27 cellular contexts compared by ENCODE assay signal in genomic region chr16:31269541-31269940, GRCh38. TPM values are rescaled to one million over a fixed set of nuclear protein-coding genes. Genes with fewer than 3 reads are reported as not detected.
A peak's percentile ranks its signal among the peaks of the same experiment; 100 is the strongest.
DNase-seq lines count a peak whose midpoint lies in the region; ATAC-seq, FAIRE-seq and TF ChIP-seq lines count a peak whose summit lies in the region.
"Had no signal": no experiment of that assay in that cellular context is flagged by ENCODE, and none has a peak within 500 bp of the region (broad histone marks: within the 10 kb centered on the region; RNA-seq: fewer than 3 reads in every experiment).

No MANE protein-coding gene starts in this region.

- peak overlapping the region; percentile 7; the same call in 1 of the 3 replicates for H3K4me2 ChIP-seq in A549
- H3K4me2 ChIP-seq: GM23338 had no signal

- WGBS in A549 (ENCODE audit: missing lambda C conversion rate), result 47% methylated on average over 2 of the region's 2 CpGs

- no peak for ATAC-seq in A549
- peak; percentile 72 for ATAC-seq in Panc1
- ATAC-seq in mucosa of descending colon, result peak; percentile 24
- ATAC-seq: CD8-positive, alpha-beta T cell; GM23338; HCT116 had no signal

- H3K9me3 ChIP-seq in A549, result no peaks in the 10 kb centered on the region
- H3K9me3 ChIP-seq in Panc1 (ENCODE audit: control insufficient read depth, insufficient read depth, low read depth, low read length), result no peaks in the 10 kb centered on the region
- no peaks in the 10 kb centered on the region for H3K9me3 ChIP-seq in mucosa of descending colon
- H3K9me3 ChIP-seq: Peyer's patch, SJSA1 had no signal

- in situ Hi-C loops in Panc1 (cut with HindIII; ENCODE audit: low pct_unique_long_range_greater_than_20kb, low sequenced_read_pairs), result no loop called here

- peak overlapping the region; percentile 56 for H3K27ac Mint-ChIP-seq in activated CD4-positive, alpha-beta T cell treated with anti-CD3 and anti-CD28 coated beads, Interleukin-2, amount 10 ng/mL, durations not matched to agents 24 days and 14 days
- H3K27ac Mint-ChIP-seq: CD8-positive, alpha-beta T cell; GM23338 had no signal

- H3K27me3 Mint-ChIP-seq in activated CD4-positive, alpha-beta T cell treated with anti-CD3 and anti-CD28 coated beads, Interleukin-2, amount 10 ng/mL, durations not matched to agents 24 days and 14 days, result no peaks in the 10 kb centered on the region

- TF ChIP-seq CTCF in A549 (IDR thresholded peaks at IDR 0.05) (no peak), Panc1 (IDR thresholded peaks at IDR 0.05) (no peak), mucosa of descending colon (IDR thresholded peaks at IDR 0.05) (no peak)

- H3K27ac ChIP-seq in A549 (peak overlapping the region in 1 of 2 experiments; percentile 63; a peak in 2 of 6 replicates), Panc1 (ENCODE audit: low read length) (peak overlapping the region; percentile 46; the same call in 1 of the 2 replicates)
- H3K27ac ChIP-seq: Peyer's patch, SJSA1 had no signal

- no TSS peak for BruUV-seq in Panc1 (replicated peaks; lab: Mats Ljungman, UMichigan)

- DNase-seq in activated CD4-positive, alpha-beta T cell treated with anti-CD3 and anti-CD28 coated beads, Interleukin-2, amount 10 ng/mL, durations not matched to agents 24 days and 14 days, result no peak
- no peak for DNase-seq in activated CD4-positive, alpha-beta T cell treated with anti-CD3 and anti-CD28 coated beads for 4 hours
- DNase-seq in A549 (ENCODE audit: low read depth in 1 of 2, low spot score in 1 of 2) (no peak), Panc1 (ENCODE audit: low read depth, low spot score) (no peak), mucosa of descending colon (no peak), HCEC 1CT (no peak), NCI-H524 treated with DMSO at 0.1 percent for 48 hours (lab: John Stamatoyannopoulos, UW) (no peak), SHP77 treated with DMSO at 0.1 percent for 48 hours (lab: John Stamatoyannopoulos, UW) (no peak)
- DNase-seq: 8988T, AML-193, C1 segment of cervical spinal cord, KG1, NCI-H1105, NCI-H1694, NCI-H2081, NCI-H2171 treated with DMSO at 0.1 percent for 48 hours, NCI-H526 treated with DMSO at 0.1 percent for 48 hours, Peyer's patch had no signal

- TF ChIP-seq RAD21 in A549 (conservative IDR thresholded peaks at IDR 0.05 in 1 of 2, IDR thresholded peaks at IDR 0.05 in 1 of 2), result no peak

- CTCF ChIA-PET in A549 (lab: Yijun Ruan, JAX) (interaction anchor here (2.1 kb wide), 1 partner anchor 14 kb away, joined by 5 read pairs; no protein-coding TSS in a partner anchor), Panc1 (lab: Charles Lee) (no interaction called here)

- POLR2A ChIA-PET in A549 (lab: Yijun Ruan, JAX) (no interaction called here), Panc1 (lab: Charles Lee) (interaction anchor here (0.6 kb wide), 2 partner anchors 16 to 27 kb away, joined by 8 to 9 read pairs; no protein-coding TSS in a partner anchor)

- no peak for FAIRE-seq in A549 (lab: Jason Lieb, UNC)
- FAIRE-seq: G401.6, GM12892, HTR-8/SVneo had no signal

- peaks cover 42% of the 10 kb centered on the region for H3K36me3 Mint-ChIP-seq in activated CD4-positive, alpha-beta T cell treated with anti-CD3 and anti-CD28 coated beads, Interleukin-2, amount 10 ng/mL, durations not matched to agents 24 days and 14 days (ENCODE audit: low read depth)
- H3K36me3 Mint-ChIP-seq: CD8-positive, alpha-beta T cell had no signal

- TF ChIP-seq EP300 in A549 (IDR thresholded peaks at IDR 0.05), result no peak

- H3K36me3 ChIP-seq in Panc1 (ENCODE audit: control insufficient read depth, insufficient read depth, low read length) (no peaks in the 10 kb centered on the region), mucosa of descending colon (ENCODE audit: low read depth) (no peaks in the 10 kb centered on the region)
- H3K36me3 ChIP-seq: Peyer's patch, SJSA1 had no signal

- H3K4me1 ChIP-seq in A549 (peaks cover 30% of the 10 kb centered on the region), Panc1 (ENCODE audit: control insufficient read depth, insufficient read depth, low read length) (peaks cover 18% of the 10 kb centered on the region), mucosa of descending colon (ENCODE audit: low read depth) (no peaks in the 10 kb centered on the region)

- peaks cover 39% of the 10 kb centered on the region for H3K4me1 Mint-ChIP-seq in activated CD4-positive, alpha-beta T cell treated with anti-CD3 and anti-CD28 coated beads, Interleukin-2, amount 10 ng/mL, durations not matched to agents 24 days and 14 days

- H3K9me3 Mint-ChIP-seq in activated CD4-positive, alpha-beta T cell treated with anti-CD3 and anti-CD28 coated beads, Interleukin-2, amount 10 ng/mL, durations not matched to agents 24 days and 14 days, result no peaks in the 10 kb centered on the region
- H3K9me3 Mint-ChIP-seq: CD8-positive, alpha-beta T cell; GM23338 had no signal

- H3K4me3 ChIP-seq in A549 (no peak overlapping the region), Panc1 (ENCODE audit: low read depth in 2 of 2, low read length in 2 of 2) (no peak overlapping the region), mucosa of descending colon (no peak overlapping the region)
- H3K4me3 ChIP-seq: GM23338, Peyer's patch, SJSA1 had no signal

- no peaks in the 10 kb centered on the region for H3K27me3 ChIP-seq in Panc1 (ENCODE audit: control insufficient read depth, insufficient read depth, low read length)
- H3K27me3 ChIP-seq: Peyer's patch, SJSA1 had no signal

- intact Hi-C loops in activated CD4-positive, alpha-beta T cell treated with anti-CD3 and anti-CD28 coated beads, Interleukin-2, amount 10 ng/mL, durations not matched to agents 24 days and 14 days (cut with micrococcal nuclease), result loop anchor here (5.0 to 10.0 kb wide), 5 partner anchors 67 to 598 kb away; partner anchors contain the start of genes COX6A2, ITGAX and PYCARD
- intact Hi-C loops in Panc1 (cut with micrococcal nuclease; ENCODE audit: unreplicated experiment) (loop anchor here (10.0 kb wide), 2 partner anchors 45 to 65 kb away; partner anchors contain the start of gene PYCARD), mucosa of descending colon (cut with DNase I, micrococcal nuclease) (no loop called here)

- no peak overlapping the region for H3K4me3 Mint-ChIP-seq in activated CD4-positive, alpha-beta T cell treated with anti-CD3 and anti-CD28 coated beads, Interleukin-2, amount 10 ng/mL, durations not matched to agents 24 days and 14 days
- H3K4me3 Mint-ChIP-seq: CD8-positive, alpha-beta T cell; GM23338 had no signal

- no peak for TF ChIP-seq POLR2A in A549 (IDR thresholded peaks at IDR 0.05; ENCODE audit: low read length)

TF ChIP-seq in A549, 52 proteins besides CTCF, POLR2A, EP300 and RAD21:
- TF ChIP-seq NPAS2 (CRISPR knock-in tag; IDR thresholded peaks at IDR 0.05; ENCODE audit: borderline replicate concordance) (no peak), ZFP36 (IDR thresholded peaks at IDR 0.05; ENCODE audit: borderline replicate concordance, partially characterized antibody) (no peak), RCOR1 (IDR thresholded peaks at IDR 0.05; ENCODE audit: low read depth, low read length) (no peak)
- TF ChIP-seq, protein P1, sequence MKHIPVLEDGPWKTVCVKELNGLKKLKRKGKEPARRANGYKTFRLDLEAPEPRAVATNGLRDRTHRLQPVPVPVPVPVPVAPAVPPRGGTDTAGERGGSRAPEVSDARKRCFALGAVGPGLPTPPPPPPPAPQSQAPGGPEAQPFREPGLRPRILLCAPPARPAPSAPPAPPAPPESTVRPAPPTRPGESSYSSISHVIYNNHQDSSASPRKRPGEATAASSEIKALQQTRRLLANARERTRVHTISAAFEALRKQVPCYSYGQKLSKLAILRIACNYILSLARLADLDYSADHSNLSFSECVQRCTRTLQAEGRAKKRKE (CRISPR knock-in tag; IDR thresholded peaks at IDR 0.05; ENCODE audit: low read depth), result peak; percentile 50; the same call in 1 of the 2 replicates

RNA-seq across cellular contexts. Expression of gene ITGAM, which starts 9.8 kb away (rescaled TPM):
- total RNA-seq in activated CD4-positive, alpha-beta T cell treated with anti-CD3 and anti-CD28 coated beads, Interleukin-2, amount 10 ng/mL, durations not matched to agents 24 days and 14 days, result 16.8 and 18.2 TPM in 2 replicates
- polyA plus RNA-seq in A549 (2011; rRNA removed) (0.77 and 0.88 TPM in 2 replicates), A549 (2017; fragmentation: RNase III; extraction: RNeasy Plus Mini Kit Qiagen cat#74134 plus additional on column Dnase treatment) (0.84 to 1.5 TPM (median 1.3 TPM) in 3 replicates)
- 1.5 and 1.7 TPM in 2 replicates for polyA plus RNA-seq in A549 (2012; cell fraction: cytosol; rRNA removed)
- polyA plus RNA-seq in A549 (2012; cell fraction: nucleus; rRNA removed), result 6.5 and 6.6 TPM in 2 replicates
- polyA minus RNA-seq in A549 (2011; rRNA and poly(A)+ RNA removed), result 1.0 and 1.6 TPM in 2 replicates
- total RNA-seq in Panc1 (2021; ENCODE audit: unreplicated experiment) (1.3 TPM), mucosa of descending colon (10 to 100 TPM in 1 of 3 donors, 1 to 10 TPM in 2; 4.5 to 13.0 (median 5.7) TPM)
- polyA plus RNA-seq in Panc1 (2012; ENCODE audit: insufficient read length), result 1.6 TPM
- total RNA-seq: Daoy had no signal
- polyA plus RNA-seq: AG04450 had no signal

RNA-seq across cellular contexts. Expression of gene PYDC1, which starts 52.6 kb away (rescaled TPM):
- not detected in 2 replicates for total RNA-seq in activated CD4-positive, alpha-beta T cell treated with anti-CD3 and anti-CD28 coated beads, Interleukin-2, amount 10 ng/mL, durations not matched to agents 24 days and 14 days
- polyA plus RNA-seq in A549 (2011; rRNA removed) (not detected in 2 replicates), A549 (2017; fragmentation: RNase III; extraction: RNeasy Plus Mini Kit Qiagen cat#74134 plus additional on column Dnase treatment) (not detected in 3 replicates)
- polyA plus RNA-seq in A549 (2012; cell fraction: cytosol; rRNA removed), result not detected in 2 replicates
- not detected in 2 replicates for polyA plus RNA-seq in A549 (2012; cell fraction: nucleus; rRNA removed)
- polyA minus RNA-seq in A549 (2011; rRNA and poly(A)+ RNA removed), result not detected in 2 replicates
- total RNA-seq in Panc1 (2021; ENCODE audit: unreplicated experiment) (not detected), mucosa of descending colon (not detected)
- polyA plus RNA-seq in Panc1 (2012; ENCODE audit: insufficient read length), result 1.1 TPM
- total RNA-seq: CD8-positive, alpha-beta T cell; Daoy; GM23338; Peyer's patch; SJSA1 had no signal
- polyA plus RNA-seq: AG04450 had no signal

RNA-seq across cellular contexts. Expression of gene TRIM72, which starts 55.6 kb away (rescaled TPM):
- 0.05 and 0.09 TPM in 2 replicates for total RNA-seq in activated CD4-positive, alpha-beta T cell treated with anti-CD3 and anti-CD28 coated beads, Interleukin-2, amount 10 ng/mL, durations not matched to agents 24 days and 14 days
- not detected in 2 replicates for polyA plus RNA-seq in A549 (2011; rRNA removed)
- polyA plus RNA-seq in A549 (2012; cell fraction: cytosol; rRNA removed), result not detected in 2 replicates
- polyA plus RNA-seq in A549 (2012; cell fraction: nucleus; rRNA removed), result not detected in 2 replicates
- polyA plus RNA-seq in A549 (2017; fragmentation: RNase III; extraction: RNeasy Plus Mini Kit Qiagen cat#74134 plus additional on column Dnase treatment), result 0.04 TPM in 1 of 3 replicates, not detected in the others
- not detected in 2 replicates for polyA minus RNA-seq in A549 (2011; rRNA and poly(A)+ RNA removed)
- 0.08 TPM for total RNA-seq in Panc1 (2021; ENCODE audit: unreplicated experiment)
- 0.10 TPM for polyA plus RNA-seq in Panc1 (2012; ENCODE audit: insufficient read length)
- under 1 TPM in 1 of 3 donors, not detected in 2; 0.02 TPM for total RNA-seq in mucosa of descending colon
- total RNA-seq: Daoy, Peyer's patch, SJSA1 had no signal
- polyA plus RNA-seq: AG04450 had no signal

Comparison
In these comparisons a context has a peak if more than half of its experiments do, and no peak if none do; other contexts are left out.
1. ATAC-seq: peak in Panc1 (single experiment) and mucosa of descending colon (single experiment); none in A549 (0 of 2).
2. intact Hi-C loops: an anchor here in activated CD4-positive, alpha-beta T cell treated with anti-CD3 and anti-CD28 coated beads, Interleukin-2, amount 10 ng/mL, durations not matched to agents 24 days and 14 days (5.0 to 10.0 kb wide) and Panc1 (10.0 kb wide); none called in mucosa of descending colon.